In genomic region chr3:14124223-14124614, GRCh38 we compare ENCODE assay signal across 8 cellular contexts. TPM values are rescaled to one million over a fixed set of nuclear protein-coding genes. Genes with fewer than 3 reads are reported as not detected.
A peak's percentile ranks its signal among the peaks of the same experiment; 100 is the strongest.
DNase-seq lines count a peak whose midpoint lies in the region; ATAC-seq and TF ChIP-seq lines count a peak whose summit lies in the region.

No MANE protein-coding gene starts in this region.

- no peak overlapping the region for H2BK15ac ChIP-seq in IMR-90 (ENCODE audit: low read depth, low read length)

- H3K18ac ChIP-seq in IMR-90 (ENCODE audit: low read depth, low read length) = peak overlapping the region; percentile 61; the same call in 1 of the 2 replicates

- H3K27ac Mint-ChIP-seq in T-helper 2 cell treated with Interferon-gamma antibody and Interleukin-4, amounts not matched to agents 5 μg/mL and 100 μg/mL, for 36 hours = peak overlapping the region; percentile 89

- peak; percentile 66 for DNase-seq in GF-D8 (lab: John Stamatoyannopoulos, UW)
- DNase-seq in IMR-90 = no peak
- peak; percentile 62 for DNase-seq in T-helper 2 cell treated with Interferon-gamma antibody and Interleukin-4, amounts not matched to agents 5 μg/mL and 100 μg/mL, for 36 hours (ENCODE audit: low spot score)
- peak; percentile 50 to 53 for DNase-seq in T47D (ENCODE audit: low read depth in 1 of 2, low spot score in 1 of 2)
- DNase-seq in iPS-NIHi7 (ENCODE audit: extremely low spot score) = peak; percentile 61
- DNase-seq in stimulated activated CD4-positive, alpha-beta T cell treated with anti-CD3 and anti-CD28 coated beads, Interleukin-15, amount 100 ng/mL, for 1 hour (ENCODE audit: low read depth in 1 of 2, low spot score in 1 of 2) = peak; percentile 30 to 51
- DNase-seq in DMS114 treated with DMSO at 0.1 percent for 48 hours (lab: John Stamatoyannopoulos, UW; ENCODE audit: unreplicated experiment) = no peak

- TF ChIP-seq CTCF in IMR-90 (conservative IDR thresholded peaks at IDR 0.05; ENCODE audit: low read depth, low read length) = no peak

- H3K9me1 ChIP-seq in IMR-90 (ENCODE audit: insufficient read depth, low read length) = peaks cover 22% of the 10 kb centered on the region

- H2BK20ac ChIP-seq in IMR-90 (ENCODE audit: low read depth, low read length) = no peak overlapping the region

- peaks cover 32% of the 10 kb centered on the region for H4K20me1 ChIP-seq in IMR-90 (ENCODE audit: insufficient read depth, low read length)

- peak overlapping the region; percentile 74 to 95 for H4K8ac ChIP-seq in IMR-90 (ENCODE audit: low read depth in 2 of 2, low read length in 2 of 2)

- no peak for TF ChIP-seq RAD21 in IMR-90 (IDR thresholded peaks at IDR 0.05; ENCODE audit: low read length)

- peak overlapping the region; percentile 95 for H4K5ac ChIP-seq in IMR-90 (ENCODE audit: low read depth, low read length)

- peak overlapping the region; percentile 55; the same call in 1 of the 2 replicates for H4K91ac ChIP-seq in IMR-90 (ENCODE audit: insufficient read depth, low read depth, low read length)

- H3K36me3 ChIP-seq in IMR-90 (ENCODE audit: control insufficient read depth, insufficient read depth, low read length) = peaks cover 14% of the 10 kb centered on the region

- POLR2A ChIA-PET in IMR-90 (lab: Charles Lee; ENCODE audit: unreplicated experiment) = interaction anchor here (0.5 to 1.3 kb wide), 2 partner anchors 20 to 485 kb away, joined by 3 to 6 read pairs; no protein-coding TSS in a partner anchor

- H3K23ac ChIP-seq in IMR-90 (ENCODE audit: low read depth, low read length) = peak overlapping the region; percentile 66; the same call in 1 of the 2 replicates

- H3K79me1 ChIP-seq in IMR-90 (ENCODE audit: low read depth in 1 of 2, low read length in 2 of 2) = peaks cover 28 to 57% of the 10 kb centered on the region in 2 experiments; a peak in 3 of 4 replicates

- CTCF ChIA-PET in IMR-90 (lab: Yijun Ruan, JAX) = interaction anchor here (1.2 to 1.9 kb wide), 2 partner anchors 70 to 466 kb away, joined by 3 to 6 read pairs; no protein-coding TSS in a partner anchor

- H3K27me3 ChIP-seq in IMR-90 (ENCODE audit: control insufficient read depth, insufficient read depth, low read length) = no peaks in the 10 kb centered on the region

- peak overlapping the region; percentile 95 for H2AFZ ChIP-seq in IMR-90 (replicated peaks; ENCODE audit: low read length, poor library complexity)

- TF ChIP-seq POLR2A in IMR-90 (IDR thresholded peaks at IDR 0.05; ENCODE audit: low read depth, low read length) = no peak

- dilution Hi-C loops in IMR-90 (cut with HindIII; ENCODE audit: low sequenced_read_pairs, unreplicated experiment) = no loop called here

- ATAC-seq in GM21619 (IDR thresholded peaks at IDR 0.05; ENCODE audit: unreplicated experiment) (peak; percentile 43), IMR-90 (ENCODE audit: low read depth) (peak; percentile 9)

- H2AK5ac ChIP-seq in IMR-90 (ENCODE audit: low read depth, low read length) = peak overlapping the region; percentile 69; the same call in 1 of the 2 replicates

- no TSS peak for BruUV-seq in IMR-90 (replicated peaks; lab: Mats Ljungman, UMichigan)

- H3K4me3 ChIP-seq in IMR-90 (ENCODE audit: insufficient read depth, low read depth, low read length) = peak overlapping the region; percentile 64

- 0% methylated on average over 8 of the region's 37 CpGs; no CpG with 5 or more reads in 1 of the 2 experiments for WGBS in IMR-90 (ENCODE audit: extremely low coverage in 2 of 2, insufficient read length in 1 of 2), 2 experiments

- peak overlapping the region; percentile 89 for H3K9ac ChIP-seq in IMR-90 (ENCODE audit: low read depth, low read length)

- peak overlapping the region; percentile 66 for H3K4ac ChIP-seq in IMR-90 (ENCODE audit: low read depth, low read length)

- no peak overlapping the region for H2BK120ac ChIP-seq in IMR-90 (ENCODE audit: low read depth, low read length)

- H3K56ac ChIP-seq in IMR-90 (ENCODE audit: extremely low read depth, insufficient read depth, low read length) = peak overlapping the region; percentile 20; the same call in 1 of the 2 replicates

- H3K4me1 Mint-ChIP-seq in T-helper 2 cell treated with Interferon-gamma antibody and Interleukin-4, amounts not matched to agents 5 μg/mL and 100 μg/mL, for 36 hours (ENCODE audit: low read depth) = peaks cover 42% of the 10 kb centered on the region

- H3K4me3 Mint-ChIP-seq in T-helper 2 cell treated with Interferon-gamma antibody and Interleukin-4, amounts not matched to agents 5 μg/mL and 100 μg/mL, for 36 hours = peak overlapping the region; percentile 90

- H3K36me3 Mint-ChIP-seq in T-helper 2 cell treated with Interferon-gamma antibody and Interleukin-4, amounts not matched to agents 5 μg/mL and 100 μg/mL, for 36 hours (ENCODE audit: low read depth) = peaks cover 32% of the 10 kb centered on the region

- in situ Hi-C loops in IMR-90 (cut with MboI; ENCODE audit: low sequenced_read_pairs) (loop anchor here (25.0 kb wide), 2 partner anchors 237 to 637 kb away; partner anchors contain the start of genes HDAC11 and WNT7A), T47D (cut with HindIII; ENCODE audit: low pct_unique_long_range_greater_than_20kb, low sequenced_read_pairs) (no loop called here)

- peak overlapping the region; percentile 39 for H3K27ac ChIP-seq in IMR-90 (ENCODE audit: insufficient read depth, low read length)

- peak overlapping the region; percentile 91 for H2AK9ac ChIP-seq in IMR-90 (replicated peaks; ENCODE audit: low read depth, low read length, poor library complexity)

- intact Hi-C loops in IMR-90 (cut with micrococcal nuclease) = loop anchor here (2.0 to 5.0 kb wide), 2 partner anchors 227 to 467 kb away; no protein-coding TSS in a partner anchor

- no peaks in the 10 kb centered on the region for H3K9me3 Mint-ChIP-seq in T-helper 2 cell treated with Interferon-gamma antibody and Interleukin-4, amounts not matched to agents 5 μg/mL and 100 μg/mL, for 36 hours

- peak overlapping the region; percentile 61 for H3K14ac ChIP-seq in IMR-90 (replicated peaks; ENCODE audit: low read depth, low read length)

- H3K4me1 ChIP-seq in IMR-90 (ENCODE audit: control insufficient read depth, insufficient read depth, low read length) = peaks cover 15% of the 10 kb centered on the region

- H2BK5ac ChIP-seq in IMR-90 (ENCODE audit: low read depth, low read length, poor library complexity, severe bottlenecking) = peak overlapping the region; percentile 43

- H3K4me2 ChIP-seq in IMR-90 (ENCODE audit: low read depth, low read length) = peak overlapping the region; percentile 100

- H3K27me3 Mint-ChIP-seq in T-helper 2 cell treated with Interferon-gamma antibody and Interleukin-4, amounts not matched to agents 5 μg/mL and 100 μg/mL, for 36 hours (ENCODE audit: low read depth) = no peaks in the 10 kb centered on the region

- no peaks in the 10 kb centered on the region for H3K9me3 ChIP-seq in IMR-90 (ENCODE audit: control insufficient read depth, insufficient read depth, low read length)

TF ChIP-seq in IMR-90, 13 proteins besides CTCF, POLR2A, EP300 and RAD21:
- peak; percentile 89 for TF ChIP-seq MXI1 (IDR thresholded peaks at IDR 0.05; ENCODE audit: borderline replicate concordance, low read depth, low read length)
- TF ChIP-seq, protein P1, sequence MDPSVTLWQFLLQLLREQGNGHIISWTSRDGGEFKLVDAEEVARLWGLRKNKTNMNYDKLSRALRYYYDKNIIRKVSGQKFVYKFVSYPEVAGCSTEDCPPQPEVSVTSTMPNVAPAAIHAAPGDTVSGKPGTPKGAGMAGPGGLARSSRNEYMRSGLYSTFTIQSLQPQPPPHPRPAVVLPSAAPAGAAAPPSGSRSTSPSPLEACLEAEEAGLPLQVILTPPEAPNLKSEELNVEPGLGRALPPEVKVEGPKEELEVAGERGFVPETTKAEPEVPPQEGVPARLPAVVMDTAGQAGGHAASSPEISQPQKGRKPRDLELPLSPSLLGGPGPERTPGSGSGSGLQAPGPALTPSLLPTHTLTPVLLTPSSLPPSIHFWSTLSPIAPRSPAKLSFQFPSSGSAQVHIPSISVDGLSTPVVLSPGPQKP (IDR thresholded peaks at IDR 0.05; ENCODE audit: borderline replicate concordance, low read depth, low read length) = no peak
- TF ChIP-seq CEBPB (IDR thresholded peaks at IDR 0.05; ENCODE audit: low read depth, low read length) = no peak
- peak; percentile 15; the same call in 1 of the 2 replicates for TF ChIP-seq MAZ (IDR thresholded peaks at IDR 0.05; ENCODE audit: borderline replicate concordance, low read depth, low read length)
- TF ChIP-seq USF2 (IDR thresholded peaks at IDR 0.05; ENCODE audit: low read depth, low read length) = 0 out of 2 replicates have a peak, but pooled peaks have one; percentile 15
- no peak for TF ChIP-seq MAFK (IDR thresholded peaks at IDR 0.05; ENCODE audit: low read depth, low read length)
- TF ChIP-seq SMC3 (IDR thresholded peaks at IDR 0.05; ENCODE audit: low read depth, low read length) = no peak
- peak; percentile 46; the same call in 1 of the 2 replicates for TF ChIP-seq BHLHE40 (IDR thresholded peaks at IDR 0.05; ENCODE audit: low read depth, low read length)

RNA-seq across cellular contexts. Expression of gene CHCHD4, which starts 0.5 kb away (rescaled TPM):
- 9.0 and 12.2 TPM in 2 replicates for total RNA-seq in IMR-90 (2012; rRNA removed)
- polyA plus RNA-seq in IMR-90 (2012; rRNA removed) = 7.4 and 9.8 TPM in 2 replicates
- polyA plus RNA-seq in IMR-90 (2012; cell fraction: cytosol; rRNA removed) = 4.6 and 4.8 TPM in 2 replicates
- 1.3 and 5.0 TPM in 2 replicates for polyA plus RNA-seq in IMR-90 (2012; cell fraction: nucleus; rRNA removed; ENCODE audit: low replicate concordance)

RNA-seq across cellular contexts. Expression of gene TMEM43, which starts 0.6 kb away (rescaled TPM):
- 103 and 114 TPM in 2 replicates for total RNA-seq in IMR-90 (2012; rRNA removed)
- polyA plus RNA-seq in IMR-90 (2012; rRNA removed) = 107 and 109 TPM in 2 replicates
- 73.8 and 86.4 TPM in 2 replicates for polyA plus RNA-seq in IMR-90 (2012; cell fraction: cytosol; rRNA removed)
- 97.1 and 98.5 TPM in 2 replicates for polyA plus RNA-seq in IMR-90 (2012; cell fraction: nucleus; rRNA removed; ENCODE audit: low replicate concordance)

RNA-seq across cellular contexts. Expression of gene XPC, which starts 54.2 kb away (rescaled TPM):
- total RNA-seq in IMR-90 (2012; rRNA removed) = 40.5 and 48.8 TPM in 2 replicates
- polyA plus RNA-seq in IMR-90 (2012; rRNA removed) = 27.6 and 30.9 TPM in 2 replicates
- polyA plus RNA-seq in IMR-90 (2012; cell fraction: cytosol; rRNA removed) = 17.6 and 18.4 TPM in 2 replicates
- polyA plus RNA-seq in IMR-90 (2012; cell fraction: nucleus; rRNA removed; ENCODE audit: low replicate concordance) = 62.0 and 94.0 TPM in 2 replicates

RNA-seq across cellular contexts. Expression of gene LSM3, which starts 54.4 kb away (rescaled TPM):
- 3.4 and 14.2 TPM in 2 replicates for total RNA-seq in IMR-90 (2012; rRNA removed)
- polyA plus RNA-seq in IMR-90 (2012; rRNA removed) = 10.0 and 11.5 TPM in 2 replicates
- polyA plus RNA-seq in IMR-90 (2012; cell fraction: cytosol; rRNA removed) = 0.87 and 1.00 TPM in 2 replicates
- 0.20 and 1.8 TPM in 2 replicates for polyA plus RNA-seq in IMR-90 (2012; cell fraction: nucleus; rRNA removed; ENCODE audit: low replicate concordance)

Comparison
In these comparisons a context has a peak if more than half of its experiments do, and no peak if none do; other contexts are left out.
1. DNase-seq: peak in GF-D8 (single experiment), T-helper 2 cell treated with Interferon-gamma antibody and Interleukin-4, amounts not matched to agents 5 μg/mL and 100 μg/mL, for 36 hours (single experiment), T47D (2 of 2), iPS-NIHi7 (single experiment) and stimulated activated CD4-positive, alpha-beta T cell treated with anti-CD3 and anti-CD28 coated beads, Interleukin-15, amount 100 ng/mL, for 1 hour (2 of 2); none in IMR-90 (single experiment) and DMS114 treated with DMSO at 0.1 percent for 48 hours (single experiment).